ENCODE assay signal across 31 cellular contexts in genomic region chr5:9218358-9218757, GRCh38.
"Had no signal": no experiment of that assay in that cellular context is flagged by ENCODE, and none has a peak within 500 bp of the region (broad histone marks: within the 10 kb centered on the region; RNA-seq: fewer than 3 reads in every experiment).

No MANE protein-coding gene starts in this region.

- H3K36me3 ChIP-seq: ascending aorta, cardiac muscle cell, WERI-Rb-1 had no signal

- FAIRE-seq: bronchial epithelial cell had no signal

- H3K4me3 ChIP-seq: ascending aorta, cardiac muscle cell had no signal

- H3K4me1 ChIP-seq: ascending aorta had no signal

- DNase-seq: activated CD4-positive, alpha-beta memory T cell treated with anti-CD3 and anti-CD28 coated beads, Interleukin-2, amount 10 ng/mL, durations not matched to agents 7 days and 5 days; activated CD4-positive, alpha-beta T cell treated with anti-CD3 and anti-CD28 coated beads for 1 hour; activated CD4-positive, alpha-beta T cell treated with anti-CD3 and anti-CD28 coated beads for 36 hours; activated CD4-positive, alpha-beta T cell treated with anti-CD3 and anti-CD28 coated beads for 48 hours; activated CD4-positive, alpha-beta T cell treated with anti-CD3 and anti-CD28 coated beads, Interleukin-2, amount 10 ng/mL, durations not matched to agents 7 days and 5 days; activated CD4-positive, alpha-beta T cell treated with anti-CD3 and anti-CD28 coated beads, Interleukin-2, amount 50 U/mL, for 48 hours; activated CD4-positive, CD25-positive, alpha-beta regulatory T cell; activated CD8-positive, alpha-beta memory T cell treated with anti-CD3 and anti-CD28 coated beads for 24 hours; activated CD8-positive, alpha-beta memory T cell treated with anti-CD3 and anti-CD28 coated beads, Interleukin-2, amount 10 ng/mL, durations not matched to agents 7 days and 5 days; activated CD8-positive, alpha-beta memory T cell treated with anti-CD3 and anti-CD28 coated beads, Interleukin-2, amount 50 U/mL, for 48 hours; activated CD8-positive, alpha-beta T cell treated with anti-CD3 and anti-CD28 coated beads, Interleukin-2, amount 10 ng/mL, durations not matched to agents 7 days and 5 days; activated effector memory CD4-positive, alpha-beta T cell treated with Interleukin-2 at 50 U/mL for 16 hours; activated gamma-delta T cell; activated naive CD4-positive, alpha-beta T cell treated with anti-CD3 and anti-CD28 coated beads, Interleukin-2, amount 10 ng/mL, durations not matched to agents 7 days and 5 days; activated naive CD4-positive, alpha-beta T cell treated with Interleukin-2 at 50 U/mL for 16 hours; activated naive CD8-positive, alpha-beta T cell treated with anti-CD3 and anti-CD28 coated beads, Interleukin-2, amount 10 ng/mL, durations not matched to agents 7 days and 5 days; activated naive CD8-positive, alpha-beta T cell treated with anti-CD3 and anti-CD28 coated beads, Interleukin-2, amount 50 U/mL, for 24 hours; activated T-cell treated with anti-CD3 and anti-CD28 coated beads, Interleukin-2, amount 50 U/mL, for 24 hours; activated T-cell treated with anti-CD3 and anti-CD28 coated beads, Interleukin-2, amount 50 U/mL, for 48 hours; amygdala; anterior cingulate cortex; caudate nucleus; cerebellar nuclear complex; T-helper 2 cell; T-helper 9 cell; WERI-Rb-1 had no signal

- H3K27me3 ChIP-seq: ascending aorta, cardiac muscle cell had no signal

- H3K27ac ChIP-seq: ascending aorta, cardiac muscle cell, WERI-Rb-1 had no signal

- ATAC-seq: activated CD4-positive, alpha-beta T cell treated with anti-CD3 and anti-CD28 coated beads for 36 hours; activated CD4-positive, CD25-positive, alpha-beta regulatory T cell treated with anti-CD3 and anti-CD28 coated beads, Interleukin-2, amount 50 U/mL, for 24 hours; activated CD8-positive, alpha-beta memory T cell treated with anti-CD3 and anti-CD28 coated beads, Interleukin-2, amount 10 ng/mL, durations not matched to agents 7 days and 5 days; activated CD8-positive, alpha-beta T cell treated with anti-CD3 and anti-CD28 coated beads, Interleukin-2, amount 10 ng/mL, durations not matched to agents 7 days and 5 days; activated naive CD8-positive, alpha-beta T cell treated with anti-CD3 and anti-CD28 coated beads, Interleukin-2, amount 50 U/mL, for 24 hours; WTC11 had no signal

- H3K9me3 ChIP-seq: ascending aorta had no signal
